8 cellular contexts compared by ENCODE assay signal in the genomic region with DNA sequence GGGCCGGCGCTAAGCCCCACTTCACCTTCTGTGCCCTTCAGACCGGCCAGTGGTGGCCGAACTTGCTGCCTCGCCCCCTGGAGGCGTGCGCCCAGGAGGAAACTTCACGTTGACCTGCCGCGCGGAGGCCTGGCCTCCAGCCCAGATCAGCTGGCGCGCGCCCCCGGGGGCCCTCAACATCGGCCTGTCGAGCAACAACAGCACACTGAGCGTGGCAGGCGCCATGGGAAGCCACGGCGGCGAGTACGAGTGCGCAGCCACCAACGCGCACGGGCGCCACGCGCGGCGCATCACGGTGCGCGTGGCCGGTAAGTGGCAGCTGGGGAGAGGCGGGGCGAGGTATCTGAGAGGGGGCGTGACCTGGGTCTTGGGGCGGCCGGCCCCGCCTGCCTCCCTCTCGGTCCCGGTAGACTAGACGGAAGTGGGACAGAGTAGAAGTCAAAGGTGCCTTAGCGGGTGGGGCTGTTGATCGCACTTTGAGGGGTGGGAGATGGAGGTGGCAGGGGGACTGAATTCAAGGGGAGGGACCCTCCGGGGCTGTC. TPM values are rescaled to one million over a fixed set of nuclear protein-coding genes. Genes with fewer than 3 reads are reported as not detected.
DNase-seq lines count a peak whose midpoint lies in the region; ATAC-seq and TF ChIP-seq lines count a peak whose summit lies in the region.

No MANE protein-coding gene starts in this region.

- intact Hi-C loops in left ventricle myocardium inferior (cut with micrococcal nuclease) = no loop called here

- DNase-seq in ELF-1 (ENCODE audit: low read depth, low spot score) = peak; percentile 39
- DNase-seq in activated CD8-positive, alpha-beta memory T cell treated with anti-CD3 and anti-CD28 coated beads, Interleukin-2, amount 50 U/mL, for 4 hours = peak; percentile 65
- DNase-seq in left ventricle myocardium inferior = no peak
- peak; percentile 49 for DNase-seq in stimulated activated CD8-positive, alpha-beta memory T cell treated with anti-CD3 and anti-CD28 coated beads, Interleukin-12 subunit alpha, Interleukin-12 subunit beta, amount 100 ng/mL, for 4 hours (ENCODE audit: low read depth)
- DNase-seq in NCI-H2196 treated with DMSO at 0.1 percent for 48 hours (lab: John Stamatoyannopoulos, UW; ENCODE audit: unreplicated experiment) = no peak
- no peak for DNase-seq in NCI-H82 treated with DMSO at 0.1 percent for 48 hours (lab: John Stamatoyannopoulos, UW; ENCODE audit: unreplicated experiment)

- no peaks in the 10 kb centered on the region for H3K36me3 ChIP-seq in left ventricle myocardium inferior

- H3K27me3 ChIP-seq in left ventricle myocardium inferior (ENCODE audit: low read depth) = peaks cover 81% of the 10 kb centered on the region

- no peak for TF ChIP-seq CTCF in left ventricle myocardium inferior (IDR thresholded peaks at IDR 0.05; ENCODE audit: borderline replicate concordance)

- no peaks in the 10 kb centered on the region for H3K9me3 ChIP-seq in left ventricle myocardium inferior (replicated peaks)

- no peak overlapping the region for H3K27ac ChIP-seq in left ventricle myocardium inferior (replicated peaks)

- ATAC-seq in HG03342 (IDR thresholded peaks at IDR 0.05; ENCODE audit: unreplicated experiment) = peak; percentile 39
- no peak for ATAC-seq in HG02870 (IDR thresholded peaks at IDR 0.05; ENCODE audit: unreplicated experiment)

- peak overlapping the region; percentile 54 for H3K4me3 ChIP-seq in left ventricle myocardium inferior

- H3K4me1 ChIP-seq in left ventricle myocardium inferior = peaks cover 43% of the 10 kb centered on the region

RNA-seq across cellular contexts. Expression of gene ICAM5, which starts 5.6 kb away (rescaled TPM):
- 0.49 TPM for total RNA-seq in left ventricle myocardium inferior

RNA-seq across cellular contexts. Expression of gene ICAM4, which starts 8.6 kb away (rescaled TPM):
- 0.36 TPM for total RNA-seq in left ventricle myocardium inferior

RNA-seq across cellular contexts. Expression of gene ZGLP1, which starts 14.2 kb away (rescaled TPM):
- 0.74 TPM for total RNA-seq in left ventricle myocardium inferior

RNA-seq across cellular contexts. Expression of gene FDX2, which starts 20.4 kb away (rescaled TPM):
- 17.4 TPM for total RNA-seq in left ventricle myocardium inferior

RNA-seq across cellular contexts. Expression of gene ICAM1, which starts 24.5 kb away (rescaled TPM):
- total RNA-seq in left ventricle myocardium inferior = 7.1 TPM

Comparison
In these comparisons a context has a peak if more than half of its experiments do, and no peak if none do; other contexts are left out.
1. DNase-seq: peak in ELF-1 (single experiment), activated CD8-positive, alpha-beta memory T cell treated with anti-CD3 and anti-CD28 coated beads, Interleukin-2, amount 50 U/mL, for 4 hours (single experiment) and stimulated activated CD8-positive, alpha-beta memory T cell treated with anti-CD3 and anti-CD28 coated beads, Interleukin-12 subunit alpha, Interleukin-12 subunit beta, amount 100 ng/mL, for 4 hours (single experiment); none in left ventricle myocardium inferior (single experiment), NCI-H2196 treated with DMSO at 0.1 percent for 48 hours (single experiment) and NCI-H82 treated with DMSO at 0.1 percent for 48 hours (single experiment).